Comparison of ENCODE assay signal across 34 cellular contexts in genomic region chrX:89124985-89125384, GRCh38.
"Had no signal": no experiment of that assay in that cellular context is flagged by ENCODE, and none has a peak within 500 bp of the region (broad histone marks: within the 10 kb centered on the region; RNA-seq: fewer than 3 reads in every experiment).

No MANE protein-coding gene starts in this region.

- DNase-seq: Karpas-422, Kasumi-1, MG63, MM.1S, MV-4-11, NCI-H1048, NCI-H1092, NCI-H1092 treated with DMSO at 0.1 percent for 48 hours, NCI-H1105, NCI-H1105 treated with DMSO at 0.1 percent for 48 hours, NCI-H1417, NCI-H1417 treated with DMSO at 0.1 percent for 48 hours, NCI-H1436, NCI-H1436 treated with DMSO at 0.1 percent for 48 hours, NCI-H146, NCI-H1694, NCI-H1694 treated with DMSO at 0.1 percent for 48 hours, NCI-H187, NCI-H187 treated with DMSO at 0.1 percent for 48 hours, NCI-H1930, NCI-H2029, NCI-H2029 treated with DMSO at 0.1 percent for 48 hours, NCI-H2081, NCI-H2081 treated with DMSO at 0.1 percent for 48 hours, NCI-H2107, NCI-H2171, NCI-H2171 treated with DMSO at 0.1 percent for 48 hours, NCI-H2227 treated with DMSO at 0.1 percent for 48 hours, NCI-H226, NCI-H345, NCI-H446, NCI-H446 treated with DMSO at 0.1 percent for 48 hours, NCI-H510A, NCI-H510A treated with DMSO at 0.1 percent for 48 hours had no signal

- H3K9me3 ChIP-seq: MG63 had no signal

- H3K36me3 ChIP-seq: MG63 had no signal

- H3K4me3 ChIP-seq: MG63 had no signal
